9 cellular contexts compared by ENCODE assay signal in genomic region chr11:24406980-24407379, GRCh38.
"Had no signal": no experiment of that assay in that cellular context is flagged by ENCODE, and none has a peak within 500 bp of the region (broad histone marks: within the 10 kb centered on the region; RNA-seq: fewer than 3 reads in every experiment).

No MANE protein-coding gene starts in this region.

- H2AFZ ChIP-seq: GM23248 had no signal

- DNase-seq: GM23248, H7, HFFc6, IMR-90, KG1 had no signal

- ATAC-seq: HCT116, K562 had no signal

- FAIRE-seq: HTR-8/SVneo, K562 had no signal

- H3K9ac ChIP-seq: GM23248 had no signal

- H3K27ac ChIP-seq: GM23248 had no signal

- H3K36me3 ChIP-seq: HAP-1 had no signal

- H3K4me3 ChIP-seq: GM23248, HAP-1, K562 had no signal

- H3K9me3 ChIP-seq: HAP-1 had no signal
